31 cellular contexts compared by ENCODE assay signal in genomic region chr2:11985817-11986566, GRCh38.
DNase-seq lines count a peak whose midpoint lies in the region; ATAC-seq, FAIRE-seq and TF ChIP-seq lines count a peak whose summit lies in the region.
"Had no signal": no experiment of that assay in that cellular context is flagged by ENCODE, and none has a peak within 500 bp of the region (broad histone marks: within the 10 kb centered on the region; RNA-seq: fewer than 3 reads in every experiment).

No MANE protein-coding gene starts in this region.

- no peak overlapping the region for H2AK5ac ChIP-seq in mesendoderm (ENCODE audit: low read length)

- no peak overlapping the region for H2BK15ac ChIP-seq in mesendoderm (replicated peaks; ENCODE audit: low read depth)

- TF ChIP-seq POLR2A in esophagus muscularis mucosa (IDR thresholded peaks at IDR 0.05; ENCODE audit: low read depth) (no peak), sigmoid colon (IDR thresholded peaks at IDR 0.05) (no peak)

- H3K27me3 ChIP-seq in H7 (ENCODE audit: control insufficient read depth, insufficient read depth, low read length) = no peaks in the 10 kb centered on the region
- H3K27me3 ChIP-seq in RWPE2 (ENCODE audit: insufficient read depth, poor library complexity, severe bottlenecking) = no peaks in the 10 kb centered on the region
- no peaks in the 10 kb centered on the region for H3K27me3 ChIP-seq in esophagus muscularis mucosa
- H3K27me3 ChIP-seq in mesendoderm (ENCODE audit: insufficient read depth, low read length, poor library complexity) = no peaks in the 10 kb centered on the region
- H3K27me3 ChIP-seq in sigmoid colon = no peaks in the 10 kb centered on the region
- H3K27me3 ChIP-seq: MG63, SJSA1 had no signal

- H2BK120ac ChIP-seq in mesendoderm (ENCODE audit: low read depth, low read length) = no peak overlapping the region

- intact Hi-C loops in esophagus muscularis mucosa (cut with DNase I) (no loop called here), sigmoid colon (cut with DNase I) (no loop called here)

- H3K4me1 ChIP-seq in RWPE2 (ENCODE audit: insufficient read depth, poor library complexity, severe bottlenecking) (peaks cover 9% of the 10 kb centered on the region), esophagus muscularis mucosa (no peaks in the 10 kb centered on the region), mesendoderm (ENCODE audit: control insufficient read depth, low read depth, low read length) (no peaks in the 10 kb centered on the region), sigmoid colon (no peaks in the 10 kb centered on the region)
- H3K4me1 ChIP-seq: Caco-2, SJSA1 had no signal

- no peak overlapping the region for H3K4me3 ChIP-seq in H7 (ENCODE audit: insufficient read depth, low read depth, low read length)
- no peak overlapping the region for H3K4me3 ChIP-seq in RWPE2 (ENCODE audit: severe bottlenecking)
- H3K4me3 ChIP-seq in esophagus muscularis mucosa = no peak overlapping the region
- H3K4me3 ChIP-seq in mesendoderm (ENCODE audit: low read length) = no peak overlapping the region
- no peak overlapping the region for H3K4me3 ChIP-seq in sigmoid colon
- H3K4me3 ChIP-seq: K562, MG63, PC-9, SJSA1 had no signal

- no peak overlapping the region for H3K9ac ChIP-seq in mesendoderm (ENCODE audit: low read length)

- TF ChIP-seq CTCF in RWPE2 (IDR thresholded peaks at IDR 0.05; ENCODE audit: poor library complexity, severe bottlenecking) = no peak
- TF ChIP-seq CTCF in esophagus muscularis mucosa (IDR thresholded peaks at IDR 0.05) = no peak
- no peak for TF ChIP-seq CTCF in sigmoid colon (IDR thresholded peaks at IDR 0.05)

- 0 out of 3 replicates have a peak, but pooled peaks have one; percentile 21 for ATAC-seq in RWPE2 (ENCODE audit: low read depth)
- no peak for ATAC-seq in SK-N-SH treated with all-trans-retinoic acid at 6 μM for 48 hours
- ATAC-seq: CD8-positive, alpha-beta T cell; T-cell had no signal

- DNase-seq in H7 = peak; percentile 37
- no peak for DNase-seq in RWPE2 (ENCODE audit: low spot score)
- DNase-seq in esophagus muscularis mucosa (ENCODE audit: extremely low spot score) = peak; percentile 39
- DNase-seq in mesendoderm = peak; percentile 35
- DNase-seq in sigmoid colon = no peak
- no peak for DNase-seq in HTR-8/SVneo (ENCODE audit: insufficient read length, low spot score)
- DNase-seq in D341Med (ENCODE audit: low spot score) = no peak
- DNase-seq: Caco-2; CD8-positive, alpha-beta T cell; DMS 273 treated with DMSO at 0.1 percent for 48 hours; DMS79; EL; GF-D8; H9; HFFc6; MG63; NCI-H1417; NCI-H1694; NCI-H2029 treated with DMSO at 0.1 percent for 48 hours; NCI-H446 treated with DMSO at 0.1 percent for 48 hours; NCI-H82; NK-92 treated with Interleukin-12 subunit alpha and Interleukin-12 subunit beta, amount 100 ng/mL, for 24 hours; PC-9; Right ventricle myocardium superior; T-cell had no signal

- H3K56ac ChIP-seq in mesendoderm (ENCODE audit: low read length) = no peak overlapping the region

- H3K23ac ChIP-seq in mesendoderm (ENCODE audit: low read length) = no peak overlapping the region

- no peak overlapping the region for H3K4ac ChIP-seq in mesendoderm (ENCODE audit: low read depth, low read length)

- H3K27ac ChIP-seq in RWPE2 (ENCODE audit: poor library complexity, severe bottlenecking) (peak overlapping the region; percentile 13), esophagus muscularis mucosa (replicated peaks in 1 of 4) (no peak overlapping the region), mesendoderm (ENCODE audit: low read depth, low read length) (no peak overlapping the region), sigmoid colon (no peak overlapping the region)
- H3K27ac ChIP-seq: C4-2B, PC-9, SJSA1 had no signal

- no peaks in the 10 kb centered on the region for H3K36me3 ChIP-seq in H7 (replicated peaks; ENCODE audit: control insufficient read depth, insufficient read depth, low read length)
- no peaks in the 10 kb centered on the region for H3K36me3 ChIP-seq in RWPE2 (ENCODE audit: low read depth)
- no peaks in the 10 kb centered on the region for H3K36me3 ChIP-seq in esophagus muscularis mucosa
- no peaks in the 10 kb centered on the region for H3K36me3 ChIP-seq in mesendoderm (ENCODE audit: control insufficient read depth, insufficient read depth, low read length)
- H3K36me3 ChIP-seq in sigmoid colon = no peaks in the 10 kb centered on the region
- H3K36me3 ChIP-seq: MG63, SJSA1 had no signal

- no peak overlapping the region for H3K18ac ChIP-seq in mesendoderm (ENCODE audit: low read length)

- no peak overlapping the region for H2BK5ac ChIP-seq in mesendoderm (ENCODE audit: low read length)

- H3K79me1 ChIP-seq in mesendoderm (ENCODE audit: low read length) = no peaks in the 10 kb centered on the region

- no peaks in the 10 kb centered on the region for H3K79me2 ChIP-seq in mesendoderm (ENCODE audit: control insufficient read depth, insufficient read depth, low read length)

- TF ChIP-seq EP300 in esophagus muscularis mucosa (IDR thresholded peaks at IDR 0.05) = no peak
- no peak for TF ChIP-seq EP300 in sigmoid colon (IDR thresholded peaks at IDR 0.05)

- H4K8ac ChIP-seq in mesendoderm (ENCODE audit: low read depth, low read length) = no peak overlapping the region

- no peaks in the 10 kb centered on the region for H3K9me3 ChIP-seq in RWPE2 (ENCODE audit: severe bottlenecking)
- H3K9me3 ChIP-seq in esophagus muscularis mucosa = peaks cover 0 to 7% (median 2%) of the 10 kb centered on the region in 4 donors
- no peaks in the 10 kb centered on the region for H3K9me3 ChIP-seq in sigmoid colon
- H3K9me3 ChIP-seq: Caco-2, SJSA1 had no signal

- WGBS in esophagus muscularis mucosa = 93% methylated on average over 4 of the region's 4 CpGs
- WGBS in mesendoderm (ENCODE audit: extremely low coverage, insufficient coverage, low lambda C conversion rate) = no CpG with 5 or more reads among the region's 4 CpGs
- 70 to 83% methylated on average over 4 of the region's 4 CpGs for WGBS in sigmoid colon, 2 donors

- no peak for FAIRE-seq in HTR-8/SVneo (lab: Jason Lieb, UNC)
- FAIRE-seq: A204.1, GM12892, K562 had no signal

- no peak overlapping the region for H3K4me2 ChIP-seq in mesendoderm (ENCODE audit: low read length)
- H3K4me2 ChIP-seq: PC-9 had no signal

- no peak overlapping the region for H4K5ac ChIP-seq in mesendoderm (ENCODE audit: low read length)

TF ChIP-seq in SK-N-SH treated with all-trans-retinoic acid at 6 μM for 48 hours, 23 proteins besides CTCF, POLR2A, EP300 and RAD21 (continues in another document):
- TF ChIP-seq ZNF565 (CRISPR knock-in tag; conservative IDR thresholded peaks at IDR 0.05; ENCODE audit: low read depth) = no peak
- no peak for TF ChIP-seq ARNTL (CRISPR knock-in tag; IDR thresholded peaks at IDR 0.05; ENCODE audit: borderline replicate concordance, low read depth)
- no peak for TF ChIP-seq ESRRG (CRISPR knock-in tag; IDR thresholded peaks at IDR 0.05)
- no peak for TF ChIP-seq POU6F1 (CRISPR knock-in tag; IDR thresholded peaks at IDR 0.05; ENCODE audit: borderline replicate concordance, low read depth)
- no peak for TF ChIP-seq ZC3H10 (CRISPR knock-in tag; IDR thresholded peaks at IDR 0.05)
- TF ChIP-seq OSR1 (CRISPR knock-in tag; IDR thresholded peaks at IDR 0.05) = no peak
- TF ChIP-seq PPARA (CRISPR knock-in tag; IDR thresholded peaks at IDR 0.05; ENCODE audit: borderline replicate concordance) = no peak
- TF ChIP-seq GLIS3 (CRISPR knock-in tag; IDR thresholded peaks at IDR 0.05) = no peak
- no peak for TF ChIP-seq SNAI2 (CRISPR knock-in tag; IDR thresholded peaks at IDR 0.05)
- TF ChIP-seq PATZ1 (CRISPR knock-in tag; IDR thresholded peaks at IDR 0.05; ENCODE audit: borderline replicate concordance) = no peak
- TF ChIP-seq ISL1 (CRISPR knock-in tag; IDR thresholded peaks at IDR 0.05) = no peak
- TF ChIP-seq ZNF70 (CRISPR knock-in tag; IDR thresholded peaks at IDR 0.05) = no peak
- no peak for TF ChIP-seq RARB (CRISPR knock-in tag; IDR thresholded peaks at IDR 0.05)
- TF ChIP-seq ZFP30 (CRISPR knock-in tag; IDR thresholded peaks at IDR 0.05) = no peak

Comparison
In these comparisons a context has a peak if more than half of its experiments do, and no peak if none do; other contexts are left out.
1. DNase-seq: peak in H7 (single experiment), esophagus muscularis mucosa (single experiment) and mesendoderm (single experiment); none in RWPE2 (single experiment), sigmoid colon (single experiment), HTR-8/SVneo (single experiment) and D341Med (single experiment).